In the genomic region with DNA sequence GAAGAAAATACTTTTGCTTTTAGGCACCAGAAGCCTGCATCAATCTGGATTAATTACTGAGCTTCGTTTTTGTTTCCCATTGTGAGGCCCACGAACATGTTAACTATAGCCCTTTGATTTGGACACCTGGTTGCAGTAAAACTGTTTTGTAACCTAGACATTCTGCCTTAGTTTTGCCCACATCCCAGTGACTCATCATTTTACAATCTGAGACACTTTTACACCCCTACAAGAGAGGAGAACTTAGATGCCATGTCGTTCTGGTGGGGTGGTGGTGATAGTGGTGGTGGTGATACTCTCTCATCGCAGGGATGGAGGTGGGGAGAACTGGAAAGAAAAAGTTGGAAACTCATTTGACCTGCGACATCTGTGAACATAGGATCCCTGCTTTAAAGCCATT, we compare ENCODE assay signal across 23 cellular contexts.
DNase-seq lines count a peak whose midpoint lies in the region; ATAC-seq, FAIRE-seq and TF ChIP-seq lines count a peak whose summit lies in the region.
"Had no signal": no experiment of that assay in that cellular context is flagged by ENCODE, and none has a peak within 500 bp of the region (broad histone marks: within the 10 kb centered on the region; RNA-seq: fewer than 3 reads in every experiment).

No MANE protein-coding gene starts in this region.

- no peak for FAIRE-seq in astrocyte (lab: Jason Lieb, UNC)
- FAIRE-seq: endothelial cell of umbilical vein, GM12878, keratinocyte had no signal

- POLR2A ChIA-PET in activated CD4-positive, alpha-beta T cell treated with anti-CD3 and anti-CD28 coated beads, Interleukin-2, amount 10 ng/mL, durations not matched to agents 7 days and 5 days (lab: Charles Lee): no interaction called here

- H3K27ac Mint-ChIP-seq in GM23338 (peak overlapping the region; percentile 43; the same call in 1 of the 2 replicates), astrocyte (ENCODE audit: unreplicated experiment) (peak overlapping the region; percentile 89), neural progenitor cell (no peak overlapping the region)
- no peak overlapping the region for H3K27ac Mint-ChIP-seq in activated CD4-positive, alpha-beta T cell treated with anti-CD3 and anti-CD28 coated beads, Interleukin-2, amount 10 ng/mL, durations not matched to agents 7 days and 5 days
- H3K27ac Mint-ChIP-seq: activated CD4-positive, alpha-beta T cell treated with anti-CD3 and anti-CD28 coated beads, Interleukin-2, amount 10 ng/mL, durations not matched to agents 24 days and 14 days; activated naive CD8-positive, alpha-beta T cell treated with anti-CD3 and anti-CD28 coated beads, Interleukin-2, amount 50 U/mL, for 24 hours; natural killer cell had no signal

- WGBS in aorta, 2 donors: 69 to 72% methylated on average over 5 of the region's 5 CpGs

- H3K4me2 ChIP-seq in GM23338 (no peak overlapping the region), KMS-11 (no peak overlapping the region), astrocyte (ENCODE audit: low read length) (no peak overlapping the region), neural progenitor cell (no peak overlapping the region)

- H2AFZ ChIP-seq in GM23338: peak overlapping the region; percentile 82
- H2AFZ ChIP-seq in KMS-11 (ENCODE audit: low read depth): 0 out of 2 replicates have a peak overlapping the region, but pooled peaks have one; percentile 9
- no peak overlapping the region for H2AFZ ChIP-seq in astrocyte (ENCODE audit: low read depth, low read length)
- H2AFZ ChIP-seq in neural progenitor cell (replicated peaks): peak overlapping the region; percentile 85

- H3K79me2 ChIP-seq in GM23338 (replicated peaks; ENCODE audit: insufficient read depth) (no peaks in the 10 kb centered on the region), KMS-11 (ENCODE audit: insufficient read depth, low read depth) (no peaks in the 10 kb centered on the region), astrocyte (ENCODE audit: insufficient read depth, low read length) (no peaks in the 10 kb centered on the region), neural progenitor cell (ENCODE audit: low read depth) (no peaks in the 10 kb centered on the region)

- H3K27me3 ChIP-seq in GM23338 (ENCODE audit: insufficient read depth) (no peaks in the 10 kb centered on the region), KMS-11 (ENCODE audit: insufficient read depth, low read depth) (no peaks in the 10 kb centered on the region), astrocyte (ENCODE audit: insufficient read depth, low read length) (no peaks in the 10 kb centered on the region), neural progenitor cell (no peaks in the 10 kb centered on the region), aorta (ENCODE audit: control insufficient read depth in 1 of 2, insufficient read depth in 2 of 2, low read length in 1 of 2) (no peaks in the 10 kb centered on the region)
- H3K27me3 ChIP-seq: body of pancreas had no signal

- H3K36me3 Mint-ChIP-seq in GM23338 (ENCODE audit: low read depth) (no peaks in the 10 kb centered on the region), astrocyte (ENCODE audit: low read depth, unreplicated experiment) (no peaks in the 10 kb centered on the region), neural progenitor cell (no peaks in the 10 kb centered on the region)
- no peaks in the 10 kb centered on the region for H3K36me3 Mint-ChIP-seq in activated CD4-positive, alpha-beta T cell treated with anti-CD3 and anti-CD28 coated beads, Interleukin-2, amount 10 ng/mL, durations not matched to agents 7 days and 5 days (ENCODE audit: low read depth)
- H3K36me3 Mint-ChIP-seq: natural killer cell had no signal

- peaks cover 7% of the 10 kb centered on the region; the same call in 2 of the 3 replicates for H3K4me1 Mint-ChIP-seq in GM23338
- H3K4me1 Mint-ChIP-seq in astrocyte (ENCODE audit: low read depth, unreplicated experiment): peaks cover 27% of the 10 kb centered on the region
- no peaks in the 10 kb centered on the region for H3K4me1 Mint-ChIP-seq in neural progenitor cell
- H3K4me1 Mint-ChIP-seq in activated CD4-positive, alpha-beta T cell treated with anti-CD3 and anti-CD28 coated beads, Interleukin-2, amount 10 ng/mL, durations not matched to agents 7 days and 5 days: no peaks in the 10 kb centered on the region
- H3K4me1 Mint-ChIP-seq: activated CD4-positive, alpha-beta T cell treated with anti-CD3 and anti-CD28 coated beads, Interleukin-2, amount 10 ng/mL, durations not matched to agents 24 days and 14 days; activated naive CD8-positive, alpha-beta T cell treated with anti-CD3 and anti-CD28 coated beads, Interleukin-2, amount 50 U/mL, for 24 hours; natural killer cell had no signal

- ATAC-seq in GM23338: no peak
- ATAC-seq in aorta (ENCODE audit: low FRiP score): no peak
- ATAC-seq: activated naive CD8-positive, alpha-beta T cell treated with anti-CD3 and anti-CD28 coated beads, Interleukin-2, amount 50 U/mL, for 24 hours; activated T-cell treated with anti-CD3 and anti-CD28 coated beads, Interleukin-2, amount 50 U/mL, for 4 hours; body of pancreas; GM12878; natural killer cell had no signal

- no peak overlapping the region for H3K9ac ChIP-seq in KMS-11
- no peak overlapping the region for H3K9ac ChIP-seq in astrocyte (ENCODE audit: low read length)
- H3K9ac ChIP-seq in neural progenitor cell: no peak overlapping the region

- H3K9me3 Mint-ChIP-seq in GM23338 (no peaks in the 10 kb centered on the region), astrocyte (ENCODE audit: unreplicated experiment) (no peaks in the 10 kb centered on the region), neural progenitor cell (no peaks in the 10 kb centered on the region)
- H3K9me3 Mint-ChIP-seq in activated CD4-positive, alpha-beta T cell treated with anti-CD3 and anti-CD28 coated beads, Interleukin-2, amount 10 ng/mL, durations not matched to agents 7 days and 5 days: peaks cover 9% of the 10 kb centered on the region

- TF ChIP-seq CTCF in GM23338 (conservative IDR thresholded peaks at IDR 0.05; ENCODE audit: low read depth in 2 of 2): no peak
- TF ChIP-seq CTCF in KMS-11 (conservative IDR thresholded peaks at IDR 0.05; ENCODE audit: low read depth, low read length): no peak
- no peak for TF ChIP-seq CTCF in astrocyte (IDR thresholded peaks at IDR 0.05; ENCODE audit: insufficient read depth, low read depth, low read length)
- TF ChIP-seq CTCF in neural progenitor cell (IDR thresholded peaks at IDR 0.05): no peak

- H3K36me3 ChIP-seq in GM23338 (ENCODE audit: insufficient read depth): no peaks in the 10 kb centered on the region
- H3K36me3 ChIP-seq in KMS-11 (ENCODE audit: insufficient read depth): no peaks in the 10 kb centered on the region
- H3K36me3 ChIP-seq in astrocyte (ENCODE audit: insufficient read depth, low read length): no peaks in the 10 kb centered on the region
- no peaks in the 10 kb centered on the region for H3K36me3 ChIP-seq in neural progenitor cell
- H3K36me3 ChIP-seq in aorta (ENCODE audit: control insufficient read depth in 1 of 2, insufficient read depth in 2 of 2, low read length in 1 of 2): no peaks in the 10 kb centered on the region
- H3K36me3 ChIP-seq: WERI-Rb-1 had no signal

- no peak for DNase-seq in GM23338 (ENCODE audit: low spot score)
- DNase-seq in astrocyte (ENCODE audit: low read depth): peak; percentile 0
- no peak for DNase-seq in neural progenitor cell (ENCODE audit: low spot score)
- DNase-seq in activated CD4-positive, alpha-beta T cell treated with anti-CD3 and anti-CD28 coated beads, Interleukin-2, amount 10 ng/mL, durations not matched to agents 7 days and 5 days: no peak
- DNase-seq in COLO829 (ENCODE audit: low spot score): no peak
- DNase-seq in aorta: no peak
- DNase-seq: activated CD4-positive, alpha-beta T cell treated with anti-CD3 and anti-CD28 coated beads, Interleukin-2, amount 10 ng/mL, durations not matched to agents 24 days and 14 days; activated naive CD8-positive, alpha-beta T cell treated with anti-CD3 and anti-CD28 coated beads, Interleukin-2, amount 50 U/mL, for 24 hours; activated T-cell treated with anti-CD3 and anti-CD28 coated beads, Interleukin-2, amount 50 U/mL, for 4 hours; body of pancreas; C1 segment of cervical spinal cord; DND-41; IMR-90; natural killer cell; NCI-H1436; Right ventricle myocardium superior; stimulated activated CD4-positive, alpha-beta T cell treated with anti-CD3 and anti-CD28 coated beads, Interleukin-2, amount 100 ng/mL, for 48 hours; trophoblast cell; WERI-Rb-1 had no signal

- H3K4me1 ChIP-seq in GM23338 (ENCODE audit: insufficient read depth) (no peaks in the 10 kb centered on the region; the same call in 1 of the 2 replicates), KMS-11 (ENCODE audit: low read depth, poor library complexity, severe bottlenecking) (no peaks in the 10 kb centered on the region), astrocyte (ENCODE audit: insufficient read depth, low read length) (peaks cover 5% of the 10 kb centered on the region), neural progenitor cell (no peaks in the 10 kb centered on the region), aorta (ENCODE audit: control insufficient read depth in 1 of 2, insufficient read depth in 2 of 2, low read length in 2 of 2) (no peaks in the 10 kb centered on the region)
- H3K4me1 ChIP-seq: body of pancreas had no signal

- no peaks in the 10 kb centered on the region for H3K9me3 ChIP-seq in astrocyte (ENCODE audit: insufficient read depth, low read depth, low read length)
- H3K9me3 ChIP-seq in neural progenitor cell (ENCODE audit: low read depth): no peaks in the 10 kb centered on the region
- H3K9me3 ChIP-seq in aorta (ENCODE audit: control insufficient read depth, low read length): no peaks in the 10 kb centered on the region
- H3K9me3 ChIP-seq: body of pancreas had no signal

- CTCF ChIA-PET in activated CD4-positive, alpha-beta T cell treated with anti-CD3 and anti-CD28 coated beads, Interleukin-2, amount 10 ng/mL, durations not matched to agents 7 days and 5 days (lab: Charles Lee): no interaction called here

- H3K4me3 ChIP-seq in GM23338 (no peak overlapping the region), KMS-11 (IDR thresholded peaks at IDR 0.05; ENCODE audit: insufficient read depth, low read depth, low read length) (no peak overlapping the region), astrocyte (ENCODE audit: insufficient read depth, low read depth, low read length) (no peak overlapping the region), neural progenitor cell (no peak overlapping the region), aorta (ENCODE audit: low read length in 2 of 2) (no peak overlapping the region)
- H3K4me3 ChIP-seq: body of pancreas, GM12878 had no signal

- H4K20me1 ChIP-seq in GM23338 (replicated peaks; ENCODE audit: insufficient read depth) (no peaks in the 10 kb centered on the region), KMS-11 (ENCODE audit: insufficient read depth) (no peaks in the 10 kb centered on the region), astrocyte (ENCODE audit: insufficient read depth, low read length) (no peaks in the 10 kb centered on the region), neural progenitor cell (ENCODE audit: low read depth) (no peaks in the 10 kb centered on the region)

- H3K27me3 Mint-ChIP-seq in GM23338 (ENCODE audit: insufficient read depth, low read depth, poor library complexity) (peaks cover 2% of the 10 kb centered on the region), astrocyte (ENCODE audit: low read depth, unreplicated experiment) (no peaks in the 10 kb centered on the region), neural progenitor cell (ENCODE audit: insufficient read depth, low read depth) (no peaks in the 10 kb centered on the region)
- no peaks in the 10 kb centered on the region for H3K27me3 Mint-ChIP-seq in activated CD4-positive, alpha-beta T cell treated with anti-CD3 and anti-CD28 coated beads, Interleukin-2, amount 10 ng/mL, durations not matched to agents 7 days and 5 days
- H3K27me3 Mint-ChIP-seq: activated CD4-positive, alpha-beta T cell treated with anti-CD3 and anti-CD28 coated beads, Interleukin-2, amount 10 ng/mL, durations not matched to agents 24 days and 14 days; activated naive CD8-positive, alpha-beta T cell treated with anti-CD3 and anti-CD28 coated beads, Interleukin-2, amount 50 U/mL, for 24 hours had no signal

- H3K4me3 Mint-ChIP-seq in GM23338: no peak overlapping the region
- no peak overlapping the region for H3K4me3 Mint-ChIP-seq in astrocyte (ENCODE audit: unreplicated experiment)
- no peak overlapping the region for H3K4me3 Mint-ChIP-seq in neural progenitor cell
- H3K4me3 Mint-ChIP-seq in activated CD4-positive, alpha-beta T cell treated with anti-CD3 and anti-CD28 coated beads, Interleukin-2, amount 10 ng/mL, durations not matched to agents 7 days and 5 days: no peak overlapping the region
- H3K4me3 Mint-ChIP-seq: activated CD4-positive, alpha-beta T cell treated with anti-CD3 and anti-CD28 coated beads, Interleukin-2, amount 10 ng/mL, durations not matched to agents 24 days and 14 days; activated naive CD8-positive, alpha-beta T cell treated with anti-CD3 and anti-CD28 coated beads, Interleukin-2, amount 50 U/mL, for 24 hours; activated T-cell treated with anti-CD3 and anti-CD28 coated beads, Interleukin-2, amount 50 U/mL, for 4 hours; natural killer cell had no signal

- H3K27ac ChIP-seq in GM23338 (ENCODE audit: low read depth) (no peak overlapping the region), KMS-11 (no peak overlapping the region), astrocyte (ENCODE audit: low read depth, low read length) (no peak overlapping the region), neural progenitor cell (no peak overlapping the region), aorta (ENCODE audit: low read depth in 1 of 2, low read length in 2 of 2) (no peak overlapping the region)
- H3K27ac ChIP-seq: body of pancreas, WERI-Rb-1 had no signal

- H3K9me2 ChIP-seq in GM23338 (ENCODE audit: insufficient read depth): peaks cover 3% of the 10 kb centered on the region; the same call in 1 of the 2 replicates

- H3F3A ChIP-seq in GM23338 (replicated peaks; ENCODE audit: low read depth): no peaks in the 10 kb centered on the region
- no peaks in the 10 kb centered on the region for H3F3A ChIP-seq in neural progenitor cell (ENCODE audit: low read depth)

- intact Hi-C loops in aorta (cut with DNase I): no loop called here

Comparison
In these comparisons a context has a peak if more than half of its experiments do, and no peak if none do; other contexts are left out.
1. H3K27ac Mint-ChIP-seq: peak in GM23338 (single experiment) and astrocyte (single experiment); none in neural progenitor cell (single experiment) and activated CD4-positive, alpha-beta T cell treated with anti-CD3 and anti-CD28 coated beads, Interleukin-2, amount 10 ng/mL, durations not matched to agents 7 days and 5 days (single experiment).